Comparison of ENCODE assay signal across 8 cellular contexts in genomic region chr20:57450419-57450818, GRCh38. TPM values are rescaled to one million over a fixed set of nuclear protein-coding genes. Genes with fewer than 3 reads are reported as not detected.
DNase-seq lines count a peak whose midpoint lies in the region; ATAC-seq and TF ChIP-seq lines count a peak whose summit lies in the region.

No MANE protein-coding gene starts in this region.

- H3K36me3 ChIP-seq in testis (ENCODE audit: low read depth, missing control alignments) = no peaks in the 10 kb centered on the region

- H3K9me3 ChIP-seq in testis = no peaks in the 10 kb centered on the region

- intact Hi-C loops in testis (cut with DNase I; ENCODE audit: low total_unique reads) = no loop called here

- H3K4me1 Mint-ChIP-seq in endothelial cell (ENCODE audit: unreplicated experiment) (peaks cover 7% of the 10 kb centered on the region), glutamatergic neuron (ENCODE audit: low read depth, unreplicated experiment) (peaks cover 13% of the 10 kb centered on the region)

- H3K27ac Mint-ChIP-seq in endothelial cell (ENCODE audit: unreplicated experiment) = no peak overlapping the region
- H3K27ac Mint-ChIP-seq in glutamatergic neuron (ENCODE audit: unreplicated experiment) = no peak overlapping the region

- H3K36me3 Mint-ChIP-seq in endothelial cell (ENCODE audit: low read depth, unreplicated experiment) (peaks cover under 1% of the 10 kb centered on the region), glutamatergic neuron (ENCODE audit: unreplicated experiment) (peaks cover 7% of the 10 kb centered on the region)

- H3K27me3 ChIP-seq in testis = no peaks in the 10 kb centered on the region

- H3K9me3 Mint-ChIP-seq in endothelial cell (ENCODE audit: unreplicated experiment) (no peaks in the 10 kb centered on the region), glutamatergic neuron (ENCODE audit: unreplicated experiment) (peaks cover 11% of the 10 kb centered on the region)

- H3K4me3 Mint-ChIP-seq in endothelial cell (ENCODE audit: unreplicated experiment) (no peak overlapping the region), glutamatergic neuron (ENCODE audit: unreplicated experiment) (no peak overlapping the region)

- no peak for DNase-seq in activated CD4-positive, CD25-positive, alpha-beta regulatory T cell (lab: John Stamatoyannopoulos, UW)
- peak; percentile 51 for DNase-seq in RPMI7951 (ENCODE audit: low read depth)
- DNase-seq in iris pigment epithelial cell (ENCODE audit: low read depth) = peak; percentile 16
- no peak for DNase-seq in endothelial cell (ENCODE audit: low spot score)
- no peak for DNase-seq in testis
- no peak for DNase-seq in glutamatergic neuron

- WGBS in testis, 2 donors = 44 to 49% methylated on average over 9 to 12 of the region's 12 CpGs

- no peaks in the 10 kb centered on the region for H3K4me1 ChIP-seq in testis

- ATAC-seq in activated CD4-positive, CD25-positive, alpha-beta regulatory T cell treated with anti-CD3 and anti-CD28 coated beads, Interleukin-2, amount 50 U/mL, for 24 hours = peak; percentile 42
- peak; percentile 70 for ATAC-seq in HG03025 (IDR thresholded peaks at IDR 0.05; ENCODE audit: low FRiP score, unreplicated experiment)

- TF ChIP-seq CTCF in endothelial cell (IDR thresholded peaks at IDR 0.05; ENCODE audit: unreplicated experiment) = no peak
- TF ChIP-seq CTCF in testis (IDR thresholded peaks at IDR 0.05) = no peak
- TF ChIP-seq CTCF in glutamatergic neuron (IDR thresholded peaks at IDR 0.05; ENCODE audit: partially characterized antibody, unreplicated experiment) = no peak

- H3K27me3 Mint-ChIP-seq in endothelial cell (ENCODE audit: unreplicated experiment) (peaks cover 9% of the 10 kb centered on the region), glutamatergic neuron (ENCODE audit: unreplicated experiment) (peaks cover 6% of the 10 kb centered on the region)

- H3K4me3 ChIP-seq in testis = no peak overlapping the region

- H3K27ac ChIP-seq in testis = no peak overlapping the region

- no peak for TF ChIP-seq POLR2A in testis (IDR thresholded peaks at IDR 0.05)

RNA-seq across cellular contexts. Expression of gene RBM38, which starts 59.2 kb away (rescaled TPM):
- 9.9 and 10.3 TPM in 2 replicates for total RNA-seq in RPMI7951 (2014; rRNA removed; shearing (Covaris generic))
- total RNA-seq in endothelial cell (ENCODE audit: unreplicated experiment) (23.6 TPM), testis (100 to 1,000 TPM; 108 to 114 TPM), glutamatergic neuron (ENCODE audit: unreplicated experiment) (16.6 TPM)
- 69.6 TPM for polyA plus RNA-seq in testis (ENCODE audit: insufficient read depth, low read depth, low replicate concordance)

Comparison
In these comparisons a context has a peak if more than half of its experiments do, and no peak if none do; other contexts are left out.
1. DNase-seq: peak in RPMI7951 (single experiment) and iris pigment epithelial cell (single experiment); none in activated CD4-positive, CD25-positive, alpha-beta regulatory T cell (0 of 4), endothelial cell (single experiment), testis (single experiment) and glutamatergic neuron (single experiment).